ENCODE assay signal across 1 cellular context in genomic region chr5:77882670-77883257, GRCh38.
A peak's percentile ranks its signal among the peaks of the same experiment; 100 is the strongest.
TF ChIP-seq lines count a peak whose summit lies in the region.

No MANE protein-coding gene starts in this region.

TF ChIP-seq in IMR-90, 13 proteins besides CTCF, POLR2A, EP300 and RAD21 (continued from another document):
- TF ChIP-seq FOS (IDR thresholded peaks at IDR 0.05; ENCODE audit: low read depth, low read length) (peak; percentile 77), RCOR1 (IDR thresholded peaks at IDR 0.05; ENCODE audit: insufficient replicate concordance, low read length) (no peak), USF2 (IDR thresholded peaks at IDR 0.05; ENCODE audit: low read depth, low read length) (no peak), ELK1 (IDR thresholded peaks at IDR 0.05; ENCODE audit: borderline replicate concordance, low read depth, low read length) (no peak), RFX5 (IDR thresholded peaks at IDR 0.05; ENCODE audit: low read depth, low read length) (no peak), SMC3 (IDR thresholded peaks at IDR 0.05; ENCODE audit: low read depth, low read length) (no peak), MAFK (IDR thresholded peaks at IDR 0.05; ENCODE audit: low read depth, low read length) (peak; percentile 33; the same call in 1 of the 2 replicates), MXI1 (IDR thresholded peaks at IDR 0.05; ENCODE audit: borderline replicate concordance, low read depth, low read length) (no peak), CHD1 (IDR thresholded peaks at IDR 0.05; ENCODE audit: low read depth, low read length) (no peak), MAZ (IDR thresholded peaks at IDR 0.05; ENCODE audit: borderline replicate concordance, low read depth, low read length) (no peak), NFE2L2 (IDR thresholded peaks at IDR 0.05; ENCODE audit: low read depth, low read length) (peak; percentile 89), BHLHE40 (IDR thresholded peaks at IDR 0.05; ENCODE audit: low read depth, low read length) (no peak)
